ENCODE assay signal across 21 cellular contexts in genomic region chr12:111203969-111204368, GRCh38.
A peak's percentile ranks its signal among the peaks of the same experiment; 100 is the strongest.
DNase-seq lines count a peak whose midpoint lies in the region; ATAC-seq and TF ChIP-seq lines count a peak whose summit lies in the region.
"Had no signal": no experiment of that assay in that cellular context is flagged by ENCODE, and none has a peak within 500 bp of the region (broad histone marks: within the 10 kb centered on the region; RNA-seq: fewer than 3 reads in every experiment).

No MANE protein-coding gene starts in this region.

- TF ChIP-seq CTCF in heart right ventricle (IDR thresholded peaks at IDR 0.05) (no peak), right atrium auricular region (IDR thresholded peaks at IDR 0.05) (no peak), Panc1 (IDR thresholded peaks at IDR 0.05) (no peak), dorsolateral prefrontal cortex (IDR thresholded peaks at IDR 0.05 in 54 of 56, conservative IDR thresholded peaks at IDR 0.05 in 2 of 56; ENCODE audit: low read depth in 1 of 56, partially characterized antibody in 56 of 56) (no peak)

- CTCF ChIA-PET in Panc1 (lab: Charles Lee) = no interaction called here

- in situ Hi-C loops in Panc1 (cut with HindIII; ENCODE audit: low pct_unique_long_range_greater_than_20kb, low sequenced_read_pairs) = no loop called here

- H3K27me3 ChIP-seq in heart right ventricle = peaks cover 0 to 25% (median 21%) of the 10 kb centered on the region in 7 donors
- H3K27me3 ChIP-seq in right atrium auricular region = peaks cover 0 to 3% of the 10 kb centered on the region in 2 donors
- H3K27me3 ChIP-seq in Panc1 (ENCODE audit: control insufficient read depth, insufficient read depth, low read length) = peaks cover 17% of the 10 kb centered on the region
- H3K27me3 ChIP-seq in dorsolateral prefrontal cortex = peaks cover 0 to 26% (median 0%) of the 10 kb centered on the region in 45 donors
- H3K27me3 ChIP-seq: BLaER1 had no signal

- BruUV-seq in Panc1 (replicated peaks; lab: Mats Ljungman, UMichigan) = no TSS peak

- H3K9me3 ChIP-seq in heart right ventricle (no peaks in the 10 kb centered on the region), right atrium auricular region (no peaks in the 10 kb centered on the region), Panc1 (ENCODE audit: control insufficient read depth, insufficient read depth, low read depth, low read length) (no peaks in the 10 kb centered on the region)
- H3K9me3 ChIP-seq: BLaER1, Caco-2 had no signal

- H3K4me3 ChIP-seq in heart right ventricle = no peak overlapping the region
- H3K4me3 ChIP-seq in right atrium auricular region = no peak overlapping the region
- H3K4me3 ChIP-seq in Panc1 (ENCODE audit: low read depth in 2 of 2, low read length in 2 of 2) = no peak overlapping the region
- no peak overlapping the region for H3K4me3 ChIP-seq in dorsolateral prefrontal cortex
- H3K4me3 ChIP-seq: BLaER1, GM12878, GM23248 had no signal

- intact Hi-C loops in heart right ventricle (cut with DNase I) (no loop called here), Panc1 (cut with micrococcal nuclease; ENCODE audit: unreplicated experiment) (no loop called here), dorsolateral prefrontal cortex (cut with DNase I) (no loop called here)

- WGBS in heart right ventricle, 2 donors = 30 to 37% methylated on average over 2 of the region's 2 CpGs

- DNase-seq in heart right ventricle (peak in 1 of 2 donors; percentile 17), right atrium auricular region (ENCODE audit: low spot score) (no peak), NCI-H69 (lab: John Stamatoyannopoulos, UW) (peak; percentile 32), Panc1 (ENCODE audit: low read depth, low spot score) (no peak), left lobe of liver (ENCODE audit: low spot score) (peak; percentile 64), D341Med (ENCODE audit: low spot score) (no peak), dorsolateral prefrontal cortex (no peak), 8988T (no peak)
- DNase-seq: Caco-2; CD4-positive, CD25-positive, alpha-beta regulatory T cell; CD8-positive, alpha-beta T cell; DMS 273 treated with DMSO at 0.1 percent for 48 hours; DMS79; EL; GDM1; GM23248; H7; HCEC 1CT had no signal

- POLR2A ChIA-PET in Panc1 (lab: Charles Lee) = no interaction called here

- H3K36me3 ChIP-seq in heart right ventricle (no peaks in the 10 kb centered on the region), right atrium auricular region (no peaks in the 10 kb centered on the region), Panc1 (ENCODE audit: control insufficient read depth, insufficient read depth, low read length) (no peaks in the 10 kb centered on the region)
- H3K36me3 ChIP-seq: BLaER1 had no signal

- H3K4me1 ChIP-seq in heart right ventricle (peaks cover 0 to 6% (median 0%) of the 10 kb centered on the region in 9 donors), right atrium auricular region (no peaks in the 10 kb centered on the region), Panc1 (ENCODE audit: control insufficient read depth, insufficient read depth, low read length) (no peaks in the 10 kb centered on the region)
- H3K4me1 ChIP-seq: BLaER1, Caco-2 had no signal

- H3K27ac ChIP-seq in heart right ventricle = no peak overlapping the region
- H3K27ac ChIP-seq in right atrium auricular region = no peak overlapping the region
- no peak overlapping the region for H3K27ac ChIP-seq in Panc1 (ENCODE audit: low read length)
- no peak overlapping the region for H3K27ac ChIP-seq in dorsolateral prefrontal cortex
- H3K27ac ChIP-seq: BLaER1, C4-2B, GM23248 had no signal

- peak in 5 of 8 donors; percentile 20 to 68 (median 40) for ATAC-seq in heart right ventricle
- ATAC-seq in Panc1 = 0 out of 2 replicates have a peak, but pooled peaks have one; percentile 31
- ATAC-seq in left lobe of liver = peak; percentile 91
- ATAC-seq: CD8-positive, alpha-beta T cell; GM12878 had no signal

Comparison
In these comparisons a context has a peak if more than half of its experiments do, and no peak if none do; other contexts are left out.
1. ATAC-seq: peak in every context shown above with its lines; median percentile 91 in left lobe of liver; 40 in heart right ventricle; 31 in Panc1.
2. DNase-seq: peak in NCI-H69 (single experiment) and left lobe of liver (single experiment); none in right atrium auricular region (single experiment), Panc1 (single experiment), D341Med (single experiment), dorsolateral prefrontal cortex (0 of 10) and 8988T (single experiment).